In genomic region chr14:54747616-54748015, GRCh38 we compare ENCODE assay signal across 15 cellular contexts.
DNase-seq lines count a peak whose midpoint lies in the region; ATAC-seq, FAIRE-seq and TF ChIP-seq lines count a peak whose summit lies in the region.
"Had no signal": no experiment of that assay in that cellular context is flagged by ENCODE, and none has a peak within 500 bp of the region (broad histone marks: within the 10 kb centered on the region; RNA-seq: fewer than 3 reads in every experiment).

No MANE protein-coding gene starts in this region.

- H3K9me3 ChIP-seq in K562 (replicated peaks; ENCODE audit: control insufficient read depth, insufficient read depth, low read depth, low read length) (no peaks in the 10 kb centered on the region), BE2C (no peaks in the 10 kb centered on the region)
- H3K9me3 ChIP-seq: Caco-2 had no signal

- ATAC-seq in K562 = no peak
- ATAC-seq: HCT116 had no signal

- POLR2A ChIA-PET in K562 (lab: Yijun Ruan, JAX) = interaction anchor here (0.7 kb wide), 1 partner anchor 20 kb away, joined by 3 read pairs; no protein-coding TSS in a partner anchor

- no peaks in the 10 kb centered on the region for H3K79me2 ChIP-seq in K562 (ENCODE audit: control insufficient read depth, insufficient read depth, low read length)

- TF ChIP-seq POLR2A in K562 (conservative IDR thresholded peaks at IDR 0.05) = no peak

- H3K4me1 ChIP-seq in K562 (replicated peaks in 1 of 2; ENCODE audit: control insufficient read depth in 2 of 2, insufficient read depth in 2 of 2, low read length in 2 of 2) (peaks cover 3 to 11% of the 10 kb centered on the region in 2 experiments; a peak in 3 of 5 replicates), BE2C (no peaks in the 10 kb centered on the region)
- H3K4me1 ChIP-seq: Caco-2 had no signal

- peaks cover 9% of the 10 kb centered on the region; the same call in 2 of the 3 replicates for H3K36me3 ChIP-seq in K562 (ENCODE audit: control insufficient read depth, insufficient read depth, low read length)
- H3K36me3 ChIP-seq in BE2C = no peaks in the 10 kb centered on the region

- H3K4me3 ChIP-seq in K562 (no peak overlapping the region), BE2C (ENCODE audit: low read depth, low read length) (no peak overlapping the region)

- no peak for TF ChIP-seq RAD21 in K562 (CRISPR knock-in tag; conservative IDR thresholded peaks at IDR 0.05 in 1 of 2, IDR thresholded peaks at IDR 0.05 in 1 of 2)

- TF ChIP-seq CTCF in K562 (IDR thresholded peaks at IDR 0.05 in 2 of 3, conservative IDR thresholded peaks at IDR 0.05 in 1 of 3; ENCODE audit: insufficient read depth in 2 of 3, low read depth in 1 of 3, low read length in 3 of 3) = no peak
- TF ChIP-seq CTCF in BE2C (IDR thresholded peaks at IDR 0.05; ENCODE audit: low read depth, low read length) = no peak

- WGBS in K562 (ENCODE audit: insufficient coverage, low coverage, missing lambda C conversion rate) = 79% methylated on average over 1 of the region's 1 CpG

- no peaks in the 10 kb centered on the region for H4K20me1 ChIP-seq in K562 (replicated peaks; ENCODE audit: control insufficient read depth, insufficient read depth, low read length)

- intact Hi-C loops in K562 (cut with micrococcal nuclease) = no loop called here

- no peak for FAIRE-seq in K562 (lab: Jason Lieb, UNC)
- FAIRE-seq: D721Med had no signal

- H3K27me3 ChIP-seq in K562 (ENCODE audit: control insufficient read depth in 2 of 2, insufficient read depth in 2 of 2, low read length in 2 of 2) (no peaks in the 10 kb centered on the region), BE2C (no peaks in the 10 kb centered on the region)

- no peak overlapping the region for H3K4me2 ChIP-seq in K562 (ENCODE audit: insufficient read depth, low read length)

- H2AFZ ChIP-seq in K562 (ENCODE audit: low read depth, low read length) = no peak overlapping the region

- CTCF ChIA-PET in K562 (lab: Yijun Ruan, JAX; ENCODE audit: low intra/inter-chr PET ratio) = no interaction called here

- H3K9me1 ChIP-seq in K562 (ENCODE audit: control insufficient read depth, insufficient read depth, low read length) = no peaks in the 10 kb centered on the region

- DNase-seq in EH (ENCODE audit: low read depth) (peak; percentile 58), RPMI7951 (ENCODE audit: low read depth) (peak; percentile 23), K562 (ENCODE audit: extremely low read depth in 1 of 4, low spot score in 3 of 4) (no peak), BE2C (no peak), NCI-H446 (lab: John Stamatoyannopoulos, UW) (no peak)
- DNase-seq in activated effector memory CD4-positive, alpha-beta T cell treated with anti-CD3 and anti-CD28 coated beads, Interleukin-2, amount 50 U/mL, for 16 hours = no peak
- DNase-seq: Caco-2; CD4-positive, alpha-beta T cell; GF-D8; GOT3; H7; HFFc6 had no signal

- BruUV-seq in K562 (replicated peaks; lab: Mats Ljungman, UMichigan) = no TSS peak

- in situ Hi-C loops in K562 (cut with MboI) = no loop called here

- H3K27ac ChIP-seq in K562 (ENCODE audit: extremely low read depth, low read depth, low read length) = no peak overlapping the region
- H3K27ac ChIP-seq: C4-2B had no signal

- no peak for TF ChIP-seq EP300 in K562 (IDR thresholded peaks at IDR 0.05; ENCODE audit: low read length)

- no peak overlapping the region for H3K9ac ChIP-seq in K562 (ENCODE audit: insufficient read depth in 1 of 2, low read depth in 2 of 2, low read length in 2 of 2)

TF ChIP-seq in K562, 482 proteins besides CTCF, POLR2A, EP300 and RAD21:
- TF ChIP-seq HLTF (IDR thresholded peaks at IDR 0.05) = no peak
- TF ChIP-seq NFIC (IDR thresholded peaks at IDR 0.05) = peak; percentile 51; the same call in 1 of the 2 replicates

Comparison
In these comparisons a context has a peak if more than half of its experiments do, and no peak if none do; other contexts are left out.
1. DNase-seq: peak in EH (single experiment) and RPMI7951 (single experiment); none in K562 (0 of 4), activated effector memory CD4-positive, alpha-beta T cell treated with anti-CD3 and anti-CD28 coated beads, Interleukin-2, amount 50 U/mL, for 16 hours (single experiment), BE2C (single experiment) and NCI-H446 (0 of 2).